ENCODE assay signal across 21 cellular contexts in genomic region chr2:221833972-221834371, GRCh38.
"Had no signal": no experiment of that assay in that cellular context is flagged by ENCODE, and none has a peak within 500 bp of the region (broad histone marks: within the 10 kb centered on the region; RNA-seq: fewer than 3 reads in every experiment).

No MANE protein-coding gene starts in this region.

- H3K27me3 ChIP-seq: esophagus squamous epithelium, testis, tibial nerve had no signal

- H3K36me3 ChIP-seq: esophagus squamous epithelium, heart left ventricle, tibial nerve had no signal

- H3K9ac ChIP-seq: parathyroid adenoma had no signal

- H3K4me3 ChIP-seq: esophagus squamous epithelium, heart left ventricle, psoas muscle, skin epidermis, testis, tibial nerve had no signal

- H3K79me2 ChIP-seq: parathyroid adenoma had no signal

- H3K4me1 Mint-ChIP-seq: naive thymus-derived CD4-positive, alpha-beta T cell; nephron progenitor cell; stimulated activated naive B cell treated with anti-CD40 and anti-IgM and Interleukin-4, amounts not matched to agents 10 μg/mL and 1 μg/mL and 100 μg/mL, for 72 hours; stimulated activated naive CD8-positive, alpha-beta T cell treated with anti-CD3 and anti-CD28 coated beads, Interleukin-15, amount 100 ng/mL, for 72 hours had no signal

- FAIRE-seq: islet of Langerhans had no signal

- DNase-seq: effector memory CD8-positive, alpha-beta T cell; esophagus squamous epithelium; foreskin fibroblast; heart left ventricle; hippocampal formation; mammary epithelial cell; naive thymus-derived CD4-positive, alpha-beta T cell; nephron progenitor cell; psoas muscle; stimulated activated CD4-positive, alpha-beta T cell treated with anti-CD3 and anti-CD28 coated beads, Interleukin-2, amount 100 ng/mL, for 24 hours; stimulated activated CD4-positive, alpha-beta T cell treated with anti-CD3 and anti-CD28 coated beads, Interleukin-4, amount 100 ng/mL, for 4 hours; stimulated activated naive B cell treated with anti-CD40 and anti-IgM and Interleukin-4, amounts not matched to agents 10 μg/mL and 1 μg/mL and 100 μg/mL, for 72 hours; stimulated activated naive CD8-positive, alpha-beta T cell treated with anti-CD3 and anti-CD28 coated beads, Interleukin-15, amount 100 ng/mL, for 72 hours; testis had no signal

- H3K27ac Mint-ChIP-seq: dendritic cell treated with granulocyte-macrophage colony-stimulating factor and Interleukin-4, amounts not matched to agents 40 ng/mL and 50 ng/mL, for 4 days; effector memory CD8-positive, alpha-beta T cell; naive thymus-derived CD4-positive, alpha-beta T cell; nephron progenitor cell; stimulated activated naive B cell treated with anti-CD40 and anti-IgM and Interleukin-4, amounts not matched to agents 10 μg/mL and 1 μg/mL and 100 μg/mL, for 72 hours; stimulated activated naive CD8-positive, alpha-beta T cell treated with anti-CD3 and anti-CD28 coated beads, Interleukin-15, amount 100 ng/mL, for 72 hours had no signal

- H3K9me3 ChIP-seq: esophagus squamous epithelium, psoas muscle, testis, tibial nerve had no signal

- H3K27ac ChIP-seq: esophagus squamous epithelium, heart left ventricle, parathyroid adenoma, psoas muscle, skin epidermis, testis, tibial nerve had no signal

- H3K4me3 Mint-ChIP-seq: dendritic cell treated with granulocyte-macrophage colony-stimulating factor and Interleukin-4, amounts not matched to agents 40 ng/mL and 50 ng/mL, for 4 days; effector memory CD8-positive, alpha-beta T cell; naive thymus-derived CD4-positive, alpha-beta T cell; nephron progenitor cell; stimulated activated naive B cell treated with anti-CD40 and anti-IgM and Interleukin-4, amounts not matched to agents 10 μg/mL and 1 μg/mL and 100 μg/mL, for 72 hours; stimulated activated naive CD8-positive, alpha-beta T cell treated with anti-CD3 and anti-CD28 coated beads, Interleukin-15, amount 100 ng/mL, for 72 hours had no signal

- H3K36me3 Mint-ChIP-seq: naive thymus-derived CD4-positive, alpha-beta T cell; stimulated activated naive B cell treated with anti-CD40 and anti-IgM and Interleukin-4, amounts not matched to agents 10 μg/mL and 1 μg/mL and 100 μg/mL, for 72 hours had no signal

- H3K27me3 Mint-ChIP-seq: dendritic cell treated with granulocyte-macrophage colony-stimulating factor and Interleukin-4, amounts not matched to agents 40 ng/mL and 50 ng/mL, for 4 days; effector memory CD8-positive, alpha-beta T cell; naive thymus-derived CD4-positive, alpha-beta T cell; stimulated activated naive B cell treated with anti-CD40 and anti-IgM and Interleukin-4, amounts not matched to agents 10 μg/mL and 1 μg/mL and 100 μg/mL, for 72 hours; stimulated activated naive CD8-positive, alpha-beta T cell treated with anti-CD3 and anti-CD28 coated beads, Interleukin-15, amount 100 ng/mL, for 72 hours had no signal

- H3K4me1 ChIP-seq: esophagus squamous epithelium, heart left ventricle, parathyroid adenoma, psoas muscle, testis, tibial nerve had no signal

- ATAC-seq: effector memory CD8-positive, alpha-beta T cell; heart left ventricle; left lobe of liver; naive thymus-derived CD4-positive, alpha-beta T cell; psoas muscle; sciatic nerve; stimulated activated naive B cell treated with anti-CD40 and anti-IgM and Interleukin-4, amounts not matched to agents 10 μg/mL and 1 μg/mL and 100 μg/mL, for 72 hours; stimulated activated naive CD8-positive, alpha-beta T cell treated with anti-CD3 and anti-CD28 coated beads, Interleukin-15, amount 100 ng/mL, for 72 hours had no signal

- H2AFZ ChIP-seq: parathyroid adenoma had no signal
